In genomic region chr6:15148356-15149058, GRCh38 we compare ENCODE assay signal across 11 cellular contexts.
DNase-seq lines count a peak whose midpoint lies in the region; ATAC-seq and TF ChIP-seq lines count a peak whose summit lies in the region.
"Had no signal": no experiment of that assay in that cellular context is flagged by ENCODE, and none has a peak within 500 bp of the region (broad histone marks: within the 10 kb centered on the region; RNA-seq: fewer than 3 reads in every experiment).

No MANE protein-coding gene starts in this region.

- no peaks in the 10 kb centered on the region for H3K4me1 ChIP-seq in DND-41 (ENCODE audit: insufficient read depth, low read length)

- no peak overlapping the region for H3K27ac ChIP-seq in DND-41 (ENCODE audit: low read length)
- H3K27ac ChIP-seq: gastrocnemius medialis, neutrophil had no signal

- no peaks in the 10 kb centered on the region for H3K4me1 Mint-ChIP-seq in activated CD8-positive, alpha-beta T cell treated with anti-CD3 and anti-CD28 coated beads for 36 hours (ENCODE audit: low read depth)

- POLR2A ChIA-PET in activated CD8-positive, alpha-beta T cell treated with anti-CD3 and anti-CD28 coated beads for 36 hours (lab: Charles Lee): no interaction called here

- no peak for TF ChIP-seq POLR2A in NB4 (IDR thresholded peaks at IDR 0.05; ENCODE audit: extremely low read depth, insufficient read length)

- no peaks in the 10 kb centered on the region for H3K27me3 ChIP-seq in DND-41 (ENCODE audit: insufficient read depth, low read length, poor library complexity)
- H3K27me3 ChIP-seq: gastrocnemius medialis, neutrophil had no signal

- no peak overlapping the region for H3K4me2 ChIP-seq in DND-41 (ENCODE audit: insufficient read depth, low read length)

- CTCF ChIA-PET in activated CD8-positive, alpha-beta T cell treated with anti-CD3 and anti-CD28 coated beads for 36 hours (lab: Charles Lee): interaction anchor here (0.9 kb wide), 1 partner anchor 18 kb away, joined by 3 read pairs; no protein-coding TSS in a partner anchor

- no peak for ATAC-seq in DND-41 (ENCODE audit: insufficient read depth, low read depth)
- no peak for ATAC-seq in activated CD8-positive, alpha-beta T cell treated with anti-CD3 and anti-CD28 coated beads for 36 hours
- no peak for ATAC-seq in GM18520 (IDR thresholded peaks at IDR 0.05; ENCODE audit: unreplicated experiment)
- ATAC-seq: gastrocnemius medialis had no signal

- H3K27me3 Mint-ChIP-seq in activated CD8-positive, alpha-beta T cell treated with anti-CD3 and anti-CD28 coated beads for 36 hours: no peaks in the 10 kb centered on the region

- intact Hi-C loops in activated CD8-positive, alpha-beta T cell treated with anti-CD3 and anti-CD28 coated beads for 36 hours (cut with micrococcal nuclease): no loop called here

- H3K4me3 ChIP-seq in DND-41 (ENCODE audit: low read depth in 1 of 2, low read length in 2 of 2) (no peak overlapping the region), NB4 (ENCODE audit: low read depth, low read length) (no peak overlapping the region)
- H3K4me3 ChIP-seq: gastrocnemius medialis had no signal

- peak overlapping the region; percentile 20; the same call in 1 of the 2 replicates for H2AFZ ChIP-seq in DND-41 (ENCODE audit: low read depth, low read length)

- no peaks in the 10 kb centered on the region for H3K9me3 Mint-ChIP-seq in activated CD8-positive, alpha-beta T cell treated with anti-CD3 and anti-CD28 coated beads for 36 hours

- H3K36me3 ChIP-seq in DND-41 (ENCODE audit: insufficient read depth, low read length): no peaks in the 10 kb centered on the region
- H3K36me3 ChIP-seq: gastrocnemius medialis, neutrophil had no signal

- no peaks in the 10 kb centered on the region for H3K36me3 Mint-ChIP-seq in activated CD8-positive, alpha-beta T cell treated with anti-CD3 and anti-CD28 coated beads for 36 hours (ENCODE audit: low read depth)

- H3K4me3 Mint-ChIP-seq in activated CD8-positive, alpha-beta T cell treated with anti-CD3 and anti-CD28 coated beads for 36 hours: no peak overlapping the region

- H3K9ac ChIP-seq in DND-41 (ENCODE audit: low read depth, low read length): no peak overlapping the region

- H3K9me3 ChIP-seq in DND-41 (ENCODE audit: insufficient read depth, low read length, severe bottlenecking): no peaks in the 10 kb centered on the region
- H3K9me3 ChIP-seq: gastrocnemius medialis, neutrophil had no signal

- no peaks in the 10 kb centered on the region for H4K20me1 ChIP-seq in DND-41 (ENCODE audit: insufficient read depth, low read length)

- no peaks in the 10 kb centered on the region for H3K79me2 ChIP-seq in DND-41 (ENCODE audit: insufficient read depth, low read length)

- DNase-seq in DND-41: no peak
- DNase-seq in NB4 (ENCODE audit: low read depth): peak; percentile 71
- peak; percentile 83 to 96 for DNase-seq in cerebellar nuclear complex (lab: John Stamatoyannopoulos, UW)
- DNase-seq in non-pigmented ciliary epithelial cell (ENCODE audit: low read depth): peak; percentile 67
- no peak for DNase-seq in NCI-H187 (lab: John Stamatoyannopoulos, UW)
- DNase-seq in activated CD8-positive, alpha-beta memory T cell treated with anti-CD3 and anti-CD28 coated beads, Interleukin-2, amount 50 U/mL, for 48 hours: no peak
- no peak for DNase-seq in activated CD8-positive, alpha-beta T cell treated with anti-CD3 and anti-CD28 coated beads for 36 hours
- DNase-seq: activated T-cell treated with anti-CD3 and anti-CD28 coated beads for 4 hours, gastrocnemius medialis had no signal

- TF ChIP-seq CTCF in DND-41 (IDR thresholded peaks at IDR 0.05; ENCODE audit: borderline replicate concordance, extremely low read depth, low read length, poor library complexity, severe bottlenecking): no peak
- TF ChIP-seq CTCF in NB4 (IDR thresholded peaks at IDR 0.05; ENCODE audit: low read depth, low read length): no peak
- no peak for TF ChIP-seq CTCF in activated CD8-positive, alpha-beta T cell treated with anti-CD3 and anti-CD28 coated beads for 36 hours (IDR thresholded peaks at IDR 0.05)

- H3K27ac Mint-ChIP-seq in activated CD8-positive, alpha-beta T cell treated with anti-CD3 and anti-CD28 coated beads for 36 hours: no peak overlapping the region

Comparison
In these comparisons a context has a peak if more than half of its experiments do, and no peak if none do; other contexts are left out.
1. DNase-seq: peak in NB4 (single experiment), cerebellar nuclear complex (2 of 2) and non-pigmented ciliary epithelial cell (single experiment); none in DND-41 (single experiment), NCI-H187 (0 of 2), activated CD8-positive, alpha-beta memory T cell treated with anti-CD3 and anti-CD28 coated beads, Interleukin-2, amount 50 U/mL, for 48 hours (single experiment) and activated CD8-positive, alpha-beta T cell treated with anti-CD3 and anti-CD28 coated beads for 36 hours (single experiment).